ENCODE assay signal across 16 cellular contexts in genomic region chr3:124788254-124788745, GRCh38.
"Had no signal": no experiment of that assay in that cellular context is flagged by ENCODE, and none has a peak within 500 bp of the region (broad histone marks: within the 10 kb centered on the region; RNA-seq: fewer than 3 reads in every experiment).

No MANE protein-coding gene starts in this region.

- H3K36me3 ChIP-seq: prostate gland had no signal

- H3K9me3 Mint-ChIP-seq: activated CD4-positive, alpha-beta memory T cell treated with anti-CD3 and anti-CD28 coated beads for 36 hours; activated naive CD8-positive, alpha-beta T cell treated with anti-CD3 and anti-CD28 coated beads, Interleukin-2, amount 10 ng/mL, durations not matched to agents 7 days and 5 days; activated T-cell treated with anti-CD3 and anti-CD28 coated beads, Interleukin-2, amount 50 U/mL, for 4 hours; naive thymus-derived CD8-positive, alpha-beta T cell had no signal

- H3K27ac Mint-ChIP-seq: activated CD4-positive, alpha-beta memory T cell treated with anti-CD3 and anti-CD28 coated beads for 36 hours; activated naive CD8-positive, alpha-beta T cell treated with anti-CD3 and anti-CD28 coated beads, Interleukin-2, amount 10 ng/mL, durations not matched to agents 7 days and 5 days; naive thymus-derived CD8-positive, alpha-beta T cell had no signal

- H3K27ac ChIP-seq: lower lobe of right lung had no signal

- DNase-seq: activated CD4-positive, alpha-beta memory T cell treated with anti-CD3 and anti-CD28 coated beads for 36 hours; activated gamma-delta T cell; activated naive CD8-positive, alpha-beta T cell treated with anti-CD3 and anti-CD28 coated beads, Interleukin-2, amount 10 ng/mL, durations not matched to agents 7 days and 5 days; activated T-cell treated with anti-CD3 and anti-CD28 coated beads, Interleukin-2, amount 50 U/mL, for 4 hours; effector memory CD4-positive, alpha-beta T cell; hippocampal formation; kidney glomerular epithelial cell; lower lobe of right lung; naive thymus-derived CD8-positive, alpha-beta T cell; stimulated activated CD4-positive, alpha-beta T cell treated with anti-CD3 and anti-CD28 coated beads, Interleukin-12 subunit alpha, Interleukin-12 subunit beta, amount 100 ng/mL, for 4 hours; stimulated activated naive CD4-positive, alpha-beta T cell; T-helper 9 cell had no signal

- H3K4me1 ChIP-seq: prostate gland had no signal

- H3K27me3 Mint-ChIP-seq: activated CD4-positive, alpha-beta memory T cell treated with anti-CD3 and anti-CD28 coated beads for 36 hours; naive thymus-derived CD8-positive, alpha-beta T cell had no signal

- H3K4me3 ChIP-seq: gastroesophageal sphincter, lower lobe of right lung, prostate gland, testis had no signal

- H3K4me3 Mint-ChIP-seq: activated CD4-positive, alpha-beta memory T cell treated with anti-CD3 and anti-CD28 coated beads for 36 hours; activated naive CD8-positive, alpha-beta T cell treated with anti-CD3 and anti-CD28 coated beads, Interleukin-2, amount 10 ng/mL, durations not matched to agents 7 days and 5 days; activated T-cell treated with anti-CD3 and anti-CD28 coated beads, Interleukin-2, amount 50 U/mL, for 4 hours; naive thymus-derived CD8-positive, alpha-beta T cell had no signal

- ATAC-seq: activated T-cell treated with anti-CD3 and anti-CD28 coated beads, Interleukin-2, amount 50 U/mL, for 4 hours; gastroesophageal sphincter; lower lobe of right lung; naive thymus-derived CD8-positive, alpha-beta T cell; sciatic nerve had no signal

- H3K27me3 ChIP-seq: gastroesophageal sphincter, testis had no signal

- H3K36me3 Mint-ChIP-seq: activated CD4-positive, alpha-beta memory T cell treated with anti-CD3 and anti-CD28 coated beads for 36 hours; activated naive CD8-positive, alpha-beta T cell treated with anti-CD3 and anti-CD28 coated beads, Interleukin-2, amount 10 ng/mL, durations not matched to agents 7 days and 5 days; naive thymus-derived CD8-positive, alpha-beta T cell had no signal

- H3K9me3 ChIP-seq: gastroesophageal sphincter, lower lobe of right lung, prostate gland, testis had no signal
